In the genomic region with DNA sequence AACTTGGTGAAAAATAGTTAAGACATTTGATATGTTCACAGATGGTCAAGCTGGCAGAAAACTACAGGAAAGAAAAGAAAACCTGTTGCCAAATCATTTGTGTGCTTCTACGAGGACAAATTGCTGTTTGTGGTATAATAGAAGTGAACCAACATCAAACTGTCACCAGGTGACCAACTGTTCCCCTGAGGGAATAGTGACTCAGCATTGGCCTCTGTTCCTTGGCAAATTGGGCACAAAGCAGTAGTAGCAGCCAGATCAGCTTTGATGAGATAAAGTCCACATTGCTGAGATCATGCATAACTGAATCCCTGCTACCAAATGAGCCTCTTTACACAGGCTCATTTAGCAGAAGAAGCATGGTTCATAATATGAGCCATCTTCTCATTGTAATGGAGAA, we compare ENCODE assay signal across 18 cellular contexts.
A peak's percentile ranks its signal among the peaks of the same experiment; 100 is the strongest.
DNase-seq lines count a peak whose midpoint lies in the region; ATAC-seq, FAIRE-seq and TF ChIP-seq lines count a peak whose summit lies in the region.
"Had no signal": no experiment of that assay in that cellular context is flagged by ENCODE, and none has a peak within 500 bp of the region (broad histone marks: within the 10 kb centered on the region; RNA-seq: fewer than 3 reads in every experiment).

No MANE protein-coding gene starts in this region.

- no peaks in the 10 kb centered on the region for H3K36me3 ChIP-seq in heart right ventricle
- H3K36me3 ChIP-seq in right atrium auricular region, result no peaks in the 10 kb centered on the region
- no peaks in the 10 kb centered on the region for H3K36me3 ChIP-seq in mammary epithelial cell (ENCODE audit: insufficient read depth, low read length)
- no peaks in the 10 kb centered on the region for H3K36me3 ChIP-seq in aorta (ENCODE audit: control insufficient read depth in 1 of 2, insufficient read depth in 2 of 2, low read length in 1 of 2)
- H3K36me3 ChIP-seq in H7 (replicated peaks; ENCODE audit: control insufficient read depth, insufficient read depth, low read length), result no peaks in the 10 kb centered on the region
- H3K36me3 ChIP-seq: sigmoid colon, vagina had no signal

- in situ Hi-C loops in mammary epithelial cell (cut with MboI; ENCODE audit: low sequenced_read_pairs in 2 of 2), result no loop called here

- DNase-seq in heart right ventricle (no peak), right atrium auricular region (ENCODE audit: low spot score) (no peak), NCI-H2081 (lab: John Stamatoyannopoulos, UW) (peak; percentile 76 to 88), mammary epithelial cell (peak; percentile 64), aorta (no peak), H7 (no peak), frontal cortex (ENCODE audit: low spot score in 2 of 2) (no peak)
- DNase-seq: activated T-cell treated with anti-CD3 and anti-CD28 coated beads for 4 hours; effector CD4-positive, alpha-beta T cell; glutamatergic neuron; NCI-H1105; sigmoid colon; stimulated activated naive CD4-positive, alpha-beta T cell treated with Interleukin-2 at 50 U/mL for 16 hours; SW 1271 had no signal

- dilution Hi-C loops in mammary epithelial cell (cut with HindIII; ENCODE audit: low sequenced_read_pairs), result no loop called here

- intact Hi-C loops in heart right ventricle (cut with DNase I) (loop anchor here in 1 of 10 donors (1.0 kb wide), 1 partner anchor 17 kb away; no protein-coding TSS in a partner anchor), mammary epithelial cell (cut with micrococcal nuclease) (no loop called here), aorta (cut with DNase I) (no loop called here)

- no peaks in the 10 kb centered on the region for H3K79me2 ChIP-seq in mammary epithelial cell (ENCODE audit: insufficient read depth, low read length)

- H3K9me3 ChIP-seq in heart right ventricle, result no peaks in the 10 kb centered on the region
- H3K9me3 ChIP-seq in right atrium auricular region, result no peaks in the 10 kb centered on the region
- H3K9me3 ChIP-seq in mammary epithelial cell (replicated peaks; ENCODE audit: insufficient read depth, low read length), result no peaks in the 10 kb centered on the region
- H3K9me3 ChIP-seq in aorta (ENCODE audit: control insufficient read depth, low read length), result no peaks in the 10 kb centered on the region
- H3K9me3 ChIP-seq: sigmoid colon, vagina had no signal

- H3K27ac ChIP-seq in heart right ventricle, result no peak overlapping the region
- H3K27ac ChIP-seq in right atrium auricular region, result no peak overlapping the region
- H3K27ac ChIP-seq in mammary epithelial cell (ENCODE audit: insufficient read depth, low read depth, low read length), result no peak overlapping the region
- H3K27ac ChIP-seq in aorta (ENCODE audit: low read depth in 1 of 2, low read length in 2 of 2), result no peak overlapping the region
- H3K27ac ChIP-seq: vagina had no signal

- no peak for FAIRE-seq in frontal cortex (lab: Jason Lieb, UNC)

- peak overlapping the region; percentile 4 for H2AFZ ChIP-seq in mammary epithelial cell (ENCODE audit: low read depth, low read length)

- H3K4me1 ChIP-seq in heart right ventricle (peaks cover 0 to 22% (median 6%) of the 10 kb centered on the region in 9 donors), right atrium auricular region (no peaks in the 10 kb centered on the region), mammary epithelial cell (ENCODE audit: insufficient read depth, low read length) (peaks cover 28% of the 10 kb centered on the region), aorta (ENCODE audit: control insufficient read depth in 1 of 2, insufficient read depth in 2 of 2, low read length in 2 of 2) (no peaks in the 10 kb centered on the region)
- H3K4me1 ChIP-seq: vagina had no signal

- no peaks in the 10 kb centered on the region for H3K27me3 ChIP-seq in heart right ventricle
- H3K27me3 ChIP-seq in right atrium auricular region, result no peaks in the 10 kb centered on the region
- no peaks in the 10 kb centered on the region for H3K27me3 ChIP-seq in mammary epithelial cell (ENCODE audit: insufficient read depth, low read length)
- no peaks in the 10 kb centered on the region for H3K27me3 ChIP-seq in aorta (ENCODE audit: control insufficient read depth in 1 of 2, insufficient read depth in 2 of 2, low read length in 1 of 2)
- H3K27me3 ChIP-seq in H7 (ENCODE audit: control insufficient read depth, insufficient read depth, low read length), result no peaks in the 10 kb centered on the region
- H3K27me3 ChIP-seq: sigmoid colon, vagina had no signal

- BruUV-seq in mammary epithelial cell (replicated peaks; lab: Mats Ljungman, UMichigan), result no TSS peak

- H4K20me1 ChIP-seq in mammary epithelial cell (ENCODE audit: insufficient read depth, low read length), result no peaks in the 10 kb centered on the region

- H3K4me3 ChIP-seq in heart right ventricle (no peak overlapping the region), right atrium auricular region (no peak overlapping the region), mammary epithelial cell (replicated peaks in 1 of 3; ENCODE audit: insufficient read depth in 1 of 3, low read depth in 2 of 3, low read length in 3 of 3) (no peak overlapping the region), aorta (ENCODE audit: low read length in 2 of 2) (no peak overlapping the region), H7 (ENCODE audit: insufficient read depth, low read depth, low read length) (no peak overlapping the region)
- H3K4me3 ChIP-seq: sigmoid colon, vagina had no signal

- WGBS in heart right ventricle, 2 donors, result 33 to 51% methylated on average over 1 of the region's 1 CpG
- 13% methylated on average over 1 of the region's 1 CpG for WGBS in mammary epithelial cell (ENCODE audit: low coverage, missing lambda C conversion rate)
- WGBS in aorta, 2 donors, result 0 to 2% methylated on average over 1 of the region's 1 CpG

- no peak for TF ChIP-seq CTCF in heart right ventricle (IDR thresholded peaks at IDR 0.05)
- TF ChIP-seq CTCF in right atrium auricular region (IDR thresholded peaks at IDR 0.05), result no peak
- TF ChIP-seq CTCF in mammary epithelial cell (conservative IDR thresholded peaks at IDR 0.05 in 1 of 2, IDR thresholded peaks at IDR 0.05 in 1 of 2; ENCODE audit: extremely low read depth in 1 of 2, insufficient read depth in 1 of 2, low read depth in 1 of 2, low read length in 2 of 2), result no peak

- peak in 5 of 8 donors; percentile 44 to 88 (median 68) for ATAC-seq in heart right ventricle
- ATAC-seq in aorta (ENCODE audit: low FRiP score), result peak; percentile 36
- ATAC-seq in GM19035 (IDR thresholded peaks at IDR 0.05; ENCODE audit: unreplicated experiment), result no peak
- ATAC-seq: activated CD4-positive, CD25-positive, alpha-beta regulatory T cell treated with anti-CD3 and anti-CD28 coated beads, Interleukin-2, amount 50 U/mL, for 24 hours; HCT116 had no signal

- CTCF ChIA-PET in mammary epithelial cell (lab: Charles Lee; ENCODE audit: low non-redundant PET), result no interaction called here

- H3K4me2 ChIP-seq in mammary epithelial cell (ENCODE audit: insufficient read depth, low read depth, low read length), result no peak overlapping the region

- no peak overlapping the region for H3K9ac ChIP-seq in mammary epithelial cell (ENCODE audit: insufficient read depth, low read length)

Comparison
In these comparisons a context has a peak if more than half of its experiments do, and no peak if none do; other contexts are left out.
1. DNase-seq: peak in NCI-H2081 (2 of 2) and mammary epithelial cell (single experiment); none in heart right ventricle (0 of 2), right atrium auricular region (single experiment), aorta (0 of 2), H7 (single experiment) and frontal cortex (0 of 2).